In the genomic region with DNA sequence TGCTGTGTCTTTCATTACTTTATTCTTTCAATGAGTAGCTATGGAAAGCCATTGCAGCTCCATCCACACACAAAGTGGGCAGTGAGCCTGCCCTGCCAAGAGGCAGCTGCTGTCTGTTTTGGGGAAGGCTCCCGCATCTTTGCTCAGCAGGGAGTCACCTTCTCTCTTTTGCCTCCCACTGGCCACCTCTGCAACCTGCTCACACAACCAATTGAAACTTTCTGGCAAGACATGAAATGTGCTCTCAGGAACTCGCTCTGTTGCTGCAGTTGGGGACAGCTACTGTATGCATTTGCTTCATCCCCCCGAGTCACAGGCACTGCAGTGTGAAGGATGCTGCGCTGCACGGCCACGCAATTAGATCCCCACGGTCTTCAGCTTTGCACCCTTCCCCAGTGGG, we compare ENCODE assay signal across 15 cellular contexts.
DNase-seq lines count a peak whose midpoint lies in the region; ATAC-seq and TF ChIP-seq lines count a peak whose summit lies in the region.
"Had no signal": no experiment of that assay in that cellular context is flagged by ENCODE, and none has a peak within 500 bp of the region (broad histone marks: within the 10 kb centered on the region; RNA-seq: fewer than 3 reads in every experiment).

No MANE protein-coding gene starts in this region.

- peak overlapping the region; percentile 42; the same call in 1 of the 2 replicates for H3K27ac ChIP-seq in KMS-11
- H3K27ac ChIP-seq in endodermal cell (ENCODE audit: low read depth, low read length), result no peak overlapping the region
- no peak overlapping the region for H3K27ac ChIP-seq in mesendoderm (ENCODE audit: low read depth, low read length)
- H3K27ac ChIP-seq: 22Rv1 had no signal

- H3K36me3 Mint-ChIP-seq in endodermal cell (ENCODE audit: low read depth), result no peaks in the 10 kb centered on the region
- H3K36me3 Mint-ChIP-seq: CD14-positive monocyte; CD8-positive, alpha-beta T cell had no signal

- H3K4me3 ChIP-seq in KMS-11 (IDR thresholded peaks at IDR 0.05; ENCODE audit: insufficient read depth, low read depth, low read length) (no peak overlapping the region), endodermal cell (ENCODE audit: low read length) (no peak overlapping the region), mesendoderm (ENCODE audit: low read length) (no peak overlapping the region)
- H3K4me3 ChIP-seq: GM12878 had no signal

- H3K36me3 ChIP-seq in KMS-11 (ENCODE audit: insufficient read depth) (no peaks in the 10 kb centered on the region), endodermal cell (ENCODE audit: control insufficient read depth, insufficient read depth, low read length) (no peaks in the 10 kb centered on the region), mesendoderm (ENCODE audit: control insufficient read depth, insufficient read depth, low read length) (no peaks in the 10 kb centered on the region)

- H3K27me3 Mint-ChIP-seq in endodermal cell (ENCODE audit: insufficient read depth), result no peaks in the 10 kb centered on the region

- no peak overlapping the region for H4K8ac ChIP-seq in mesendoderm (ENCODE audit: low read depth, low read length)

- ATAC-seq in GM21390 (IDR thresholded peaks at IDR 0.05; ENCODE audit: unreplicated experiment), result no peak
- ATAC-seq: CD8-positive, alpha-beta T cell had no signal

- no peak overlapping the region for H3K4me3 Mint-ChIP-seq in endodermal cell
- H3K4me3 Mint-ChIP-seq: CD14-positive monocyte; CD8-positive, alpha-beta T cell had no signal

- H3K18ac ChIP-seq in mesendoderm (ENCODE audit: low read length), result no peak overlapping the region

- peaks cover 13% of the 10 kb centered on the region for H3K4me1 Mint-ChIP-seq in endodermal cell
- H3K4me1 Mint-ChIP-seq: CD14-positive monocyte had no signal

- H4K5ac ChIP-seq in mesendoderm (ENCODE audit: low read length), result no peak overlapping the region

- no peak overlapping the region for H3K4ac ChIP-seq in mesendoderm (ENCODE audit: low read depth, low read length)

- no peak overlapping the region for H3K56ac ChIP-seq in mesendoderm (ENCODE audit: low read length)

- H2BK15ac ChIP-seq in mesendoderm (replicated peaks; ENCODE audit: low read depth), result no peak overlapping the region

- H3K79me1 ChIP-seq in mesendoderm (ENCODE audit: low read length), result no peaks in the 10 kb centered on the region

- H4K20me1 ChIP-seq in KMS-11 (ENCODE audit: insufficient read depth), result no peaks in the 10 kb centered on the region

- no peak overlapping the region for H2BK5ac ChIP-seq in mesendoderm (ENCODE audit: low read length)

- H3K4me1 ChIP-seq in KMS-11 (ENCODE audit: low read depth, poor library complexity, severe bottlenecking), result peaks cover 69% of the 10 kb centered on the region
- no peaks in the 10 kb centered on the region for H3K4me1 ChIP-seq in endodermal cell (ENCODE audit: control insufficient read depth, insufficient read depth, low read length)
- no peaks in the 10 kb centered on the region for H3K4me1 ChIP-seq in mesendoderm (ENCODE audit: control insufficient read depth, low read depth, low read length)

- H3K27ac Mint-ChIP-seq in endodermal cell, result no peak overlapping the region
- H3K27ac Mint-ChIP-seq: CD8-positive, alpha-beta T cell had no signal

- H3K9ac ChIP-seq in KMS-11 (no peak overlapping the region), endodermal cell (ENCODE audit: extremely low read depth, low read length, poor library complexity, severe bottlenecking) (no peak overlapping the region), mesendoderm (ENCODE audit: low read length) (no peak overlapping the region)

- no peak overlapping the region for H3K23ac ChIP-seq in mesendoderm (ENCODE audit: low read length)

- H3K4me2 ChIP-seq in KMS-11 (peak overlapping the region; percentile 82), mesendoderm (ENCODE audit: low read length) (no peak overlapping the region)

- no peak overlapping the region for H2AK5ac ChIP-seq in mesendoderm (ENCODE audit: low read length)

- no peaks in the 10 kb centered on the region for H3K9me3 ChIP-seq in endodermal cell (ENCODE audit: control insufficient read depth, low read length)

- no peaks in the 10 kb centered on the region for H3K27me3 ChIP-seq in KMS-11 (ENCODE audit: insufficient read depth, low read depth)
- no peaks in the 10 kb centered on the region for H3K27me3 ChIP-seq in endodermal cell (ENCODE audit: control insufficient read depth, insufficient read depth, low read length, poor library complexity, severe bottlenecking)
- no peaks in the 10 kb centered on the region for H3K27me3 ChIP-seq in mesendoderm (ENCODE audit: insufficient read depth, low read length, poor library complexity)

- TF ChIP-seq CTCF in KMS-11 (conservative IDR thresholded peaks at IDR 0.05; ENCODE audit: low read depth, low read length) (no peak), endodermal cell (conservative IDR thresholded peaks at IDR 0.05) (no peak)

- peak; percentile 17 for DNase-seq in DMS 273 (lab: John Stamatoyannopoulos, UW; ENCODE audit: unreplicated experiment)
- DNase-seq in DMS 273 treated with DMSO at 0.1 percent for 48 hours (lab: John Stamatoyannopoulos, UW), result no peak
- DNase-seq in endodermal cell, result peak; percentile 71
- DNase-seq in mesendoderm, result peak; percentile 13
- DNase-seq in NCI-H526 treated with DMSO at 0.1 percent for 48 hours (lab: John Stamatoyannopoulos, UW), result no peak
- no peak for DNase-seq in DMS79 (lab: John Stamatoyannopoulos, UW)
- DNase-seq: CD8-positive, alpha-beta T cell; COR-L47; DMS53; GOT3 had no signal

- 83 to 89% methylated on average over 6 to 7 of the region's 7 CpGs for WGBS in endodermal cell (ENCODE audit: insufficient coverage in 1 of 2, insufficient read length in 1 of 2), 2 experiments
- WGBS in mesendoderm (ENCODE audit: extremely low coverage, insufficient coverage, low lambda C conversion rate), result no CpG with 5 or more reads among the region's 7 CpGs

- no peaks in the 10 kb centered on the region for H3K9me3 Mint-ChIP-seq in endodermal cell
- H3K9me3 Mint-ChIP-seq: CD14-positive monocyte; CD8-positive, alpha-beta T cell had no signal

- peak overlapping the region; percentile 23; the same call in 1 of the 2 replicates for H2AFZ ChIP-seq in KMS-11 (ENCODE audit: low read depth)

- no peaks in the 10 kb centered on the region for H3K79me2 ChIP-seq in KMS-11 (ENCODE audit: insufficient read depth, low read depth)
- H3K79me2 ChIP-seq in mesendoderm (ENCODE audit: control insufficient read depth, insufficient read depth, low read length), result no peaks in the 10 kb centered on the region

- no peak overlapping the region for H2BK120ac ChIP-seq in mesendoderm (ENCODE audit: low read depth, low read length)

Comparison
In these comparisons a context has a peak if more than half of its experiments do, and no peak if none do; other contexts are left out.
1. DNase-seq: peak in DMS 273 (single experiment), endodermal cell (single experiment) and mesendoderm (single experiment); none in DMS 273 treated with DMSO at 0.1 percent for 48 hours (single experiment), NCI-H526 treated with DMSO at 0.1 percent for 48 hours (single experiment) and DMS79 (single experiment).